ENCODE assay signal across 8 cellular contexts in genomic region chr1:59295603-59296002, GRCh38. TPM values are rescaled to one million over a fixed set of nuclear protein-coding genes. Genes with fewer than 3 reads are reported as not detected.
DNase-seq lines count a peak whose midpoint lies in the region; ATAC-seq and TF ChIP-seq lines count a peak whose summit lies in the region.

No MANE protein-coding gene starts in this region.

- TF ChIP-seq CTCF in adrenal gland (IDR thresholded peaks at IDR 0.05) (no peak), lower lobe of right lung (IDR thresholded peaks at IDR 0.05) (no peak), type B pancreatic cell (conservative IDR thresholded peaks at IDR 0.05) (no peak)

- H3K36me3 ChIP-seq in adrenal gland (replicated peaks in 1 of 2) (no peaks in the 10 kb centered on the region), lower lobe of right lung (no peaks in the 10 kb centered on the region)

- H3K9me3 ChIP-seq in adrenal gland (replicated peaks in 1 of 3) (no peaks in the 10 kb centered on the region), lower lobe of right lung (no peaks in the 10 kb centered on the region)

- no peak for ATAC-seq in lower lobe of right lung

- CTCF ChIA-PET in activated naive CD4-positive, alpha-beta T cell treated with anti-CD3 and anti-CD28 coated beads, Interleukin-2, amount 10 ng/mL, durations not matched to agents 7 days and 5 days (lab: Charles Lee): interaction anchor here (0.8 to 2.5 kb wide), 3 partner anchors 33 to 403 kb away, joined by 3 to 7 read pairs (median 4); no protein-coding TSS in a partner anchor

- H3K27me3 Mint-ChIP-seq in activated naive CD4-positive, alpha-beta T cell treated with anti-CD3 and anti-CD28 coated beads, Interleukin-2, amount 10 ng/mL, durations not matched to agents 7 days and 5 days: no peaks in the 10 kb centered on the region
- no peaks in the 10 kb centered on the region for H3K27me3 Mint-ChIP-seq in type B pancreatic cell

- no peaks in the 10 kb centered on the region for H3K36me3 Mint-ChIP-seq in activated naive CD4-positive, alpha-beta T cell treated with anti-CD3 and anti-CD28 coated beads, Interleukin-2, amount 10 ng/mL, durations not matched to agents 7 days and 5 days
- no peaks in the 10 kb centered on the region for H3K36me3 Mint-ChIP-seq in type B pancreatic cell

- no peaks in the 10 kb centered on the region for H3K9me3 Mint-ChIP-seq in activated naive CD4-positive, alpha-beta T cell treated with anti-CD3 and anti-CD28 coated beads, Interleukin-2, amount 10 ng/mL, durations not matched to agents 7 days and 5 days
- peaks cover 6% of the 10 kb centered on the region for H3K9me3 Mint-ChIP-seq in type B pancreatic cell

- H3K27ac ChIP-seq in adrenal gland: peak overlapping the region; percentile 80 to 98 (median 93)
- H3K27ac ChIP-seq in lower lobe of right lung: peak overlapping the region; percentile 94

- intact Hi-C loops in adrenal gland (cut with DNase I): loop anchor here (5.0 to 10.0 kb wide), 3 partner anchors 141 to 402 kb away; no protein-coding TSS in a partner anchor
- intact Hi-C loops in lower lobe of right lung (cut with DNase I): no loop called here

- peak overlapping the region; percentile 71 for H3K4me3 Mint-ChIP-seq in activated naive CD4-positive, alpha-beta T cell treated with anti-CD3 and anti-CD28 coated beads, Interleukin-2, amount 10 ng/mL, durations not matched to agents 7 days and 5 days
- peak overlapping the region; percentile 85 for H3K4me3 Mint-ChIP-seq in type B pancreatic cell

- H3K4me1 Mint-ChIP-seq in activated naive CD4-positive, alpha-beta T cell treated with anti-CD3 and anti-CD28 coated beads, Interleukin-2, amount 10 ng/mL, durations not matched to agents 7 days and 5 days: peaks cover 39% of the 10 kb centered on the region
- peaks cover 34% of the 10 kb centered on the region for H3K4me1 Mint-ChIP-seq in type B pancreatic cell (ENCODE audit: unreplicated experiment)

- H3K27me3 ChIP-seq in adrenal gland (no peaks in the 10 kb centered on the region), lower lobe of right lung (ENCODE audit: low read depth) (no peaks in the 10 kb centered on the region)

- H3K4me1 ChIP-seq in adrenal gland (replicated peaks in 1 of 2): peaks cover 22 to 44% of the 10 kb centered on the region in 2 donors
- H3K4me1 ChIP-seq in lower lobe of right lung: peaks cover 49% of the 10 kb centered on the region

- H3K27ac Mint-ChIP-seq in activated naive CD4-positive, alpha-beta T cell treated with anti-CD3 and anti-CD28 coated beads, Interleukin-2, amount 10 ng/mL, durations not matched to agents 7 days and 5 days: no peak overlapping the region
- peak overlapping the region; percentile 90 for H3K27ac Mint-ChIP-seq in type B pancreatic cell

- no peak for DNase-seq in activated naive CD4-positive, alpha-beta T cell treated with anti-CD3 and anti-CD28 coated beads, Interleukin-2, amount 10 ng/mL, durations not matched to agents 7 days and 5 days
- no peak for DNase-seq in activated naive CD4-positive, alpha-beta T cell (lab: John Stamatoyannopoulos, UW)
- DNase-seq in adrenal gland (no peak), lower lobe of right lung (no peak), type B pancreatic cell (ENCODE audit: extremely low spot score, unreplicated experiment) (no peak), T-helper 9 cell (no peak), Ammon's horn (ENCODE audit: low spot score) (no peak), SKM-1 (lab: John Stamatoyannopoulos, UW; ENCODE audit: unreplicated experiment) (no peak)

- H3K4me3 ChIP-seq in adrenal gland (peak overlapping the region in 1 of 4 donors; percentile 59), lower lobe of right lung (peak overlapping the region; percentile 56)

- WGBS in adrenal gland, 4 donors: 53 to 66% (median 57%) methylated on average over 4 of the region's 4 CpGs

- no peak for TF ChIP-seq POLR2A in adrenal gland (IDR thresholded peaks at IDR 0.05)

RNA-seq across cellular contexts. Expression of gene FGGY, which starts 1.3 kb away (rescaled TPM):
- 10 to 100 TPM; 26.1 to 75.5 (median 37.7) TPM for total RNA-seq in adrenal gland
- 10 to 100 TPM in 1 of 3 donors, 1 to 10 TPM in 2; 7.4 to 26.9 (median 7.9) TPM for polyA plus RNA-seq in adrenal gland
- 31.4 TPM for total RNA-seq in lower lobe of right lung
- total RNA-seq in type B pancreatic cell (ENCODE audit: low replicate concordance): 12.6 and 18.8 TPM in 2 replicates
